In genomic region chr17:64128787-64129514, GRCh38 we compare ENCODE assay signal across 8 cellular contexts.
DNase-seq lines count a peak whose midpoint lies in the region; ATAC-seq lines count a peak whose summit lies in the region.

No MANE protein-coding gene starts in this region.

- ATAC-seq in stimulated activated effector memory CD8-positive, alpha-beta T cell treated with anti-CD3 and anti-CD28 coated beads, Interleukin-12 subunit alpha, Interleukin-12 subunit beta, amount 100 ng/mL, for 72 hours: no peak
- ATAC-seq in GM21360 (IDR thresholded peaks at IDR 0.05; ENCODE audit: unreplicated experiment): no peak

- H3K4me3 ChIP-seq in adipocyte (ENCODE audit: low read length): peak overlapping the region; percentile 93
- H3K4me3 ChIP-seq in iPS-18a (ENCODE audit: low read length): peak overlapping the region; percentile 71

- no peaks in the 10 kb centered on the region for H3K9me3 Mint-ChIP-seq in stimulated activated effector memory CD8-positive, alpha-beta T cell treated with anti-CD3 and anti-CD28 coated beads, Interleukin-12 subunit alpha, Interleukin-12 subunit beta, amount 100 ng/mL, for 72 hours

- H3K36me3 ChIP-seq in adipocyte (ENCODE audit: control insufficient read depth, insufficient read depth, low read length, severe bottlenecking): no peaks in the 10 kb centered on the region
- H3K36me3 ChIP-seq in iPS-18a (ENCODE audit: control insufficient read depth, low read depth, low read length): no peaks in the 10 kb centered on the region

- H3K9ac ChIP-seq in adipocyte (ENCODE audit: low read length) (peak overlapping the region; percentile 89), iPS-18a (ENCODE audit: low read length) (peak overlapping the region; percentile 30)

- H3K27me3 ChIP-seq in adipocyte (replicated peaks; ENCODE audit: control insufficient read depth, insufficient read depth, low read length): no peaks in the 10 kb centered on the region
- peaks cover 30% of the 10 kb centered on the region for H3K27me3 ChIP-seq in iPS-18a (ENCODE audit: control insufficient read depth, insufficient read depth, low read length)

- no peaks in the 10 kb centered on the region for H3K9me3 ChIP-seq in adipocyte (ENCODE audit: control insufficient read depth, low read length)
- no peaks in the 10 kb centered on the region for H3K9me3 ChIP-seq in iPS-18a (ENCODE audit: control insufficient read depth, low read depth, low read length)

- DNase-seq in EL (peak; percentile 59), HuH-7.5 (ENCODE audit: low spot score) (peak; percentile 16), adipocyte (ENCODE audit: low read depth) (peak; percentile 69), NCI-H774 (lab: John Stamatoyannopoulos, UW) (no peak)
- peak in 1 of 2 donors; percentile 67 for DNase-seq in stimulated activated effector memory CD8-positive, alpha-beta T cell treated with anti-CD3 and anti-CD28 coated beads, Interleukin-12 subunit alpha, Interleukin-12 subunit beta, amount 100 ng/mL, for 72 hours (ENCODE audit: low spot score in 2 of 2)
- DNase-seq in stimulated activated CD4-positive, alpha-beta T cell treated with anti-CD3 and anti-CD28 coated beads, Interleukin-4, amount 100 ng/mL, for 4 hours: no peak

- H3K36me3 Mint-ChIP-seq in stimulated activated effector memory CD8-positive, alpha-beta T cell treated with anti-CD3 and anti-CD28 coated beads, Interleukin-12 subunit alpha, Interleukin-12 subunit beta, amount 100 ng/mL, for 72 hours: peaks cover 66% of the 10 kb centered on the region

- peak overlapping the region; percentile 92 for H3K27ac Mint-ChIP-seq in stimulated activated effector memory CD8-positive, alpha-beta T cell treated with anti-CD3 and anti-CD28 coated beads, Interleukin-12 subunit alpha, Interleukin-12 subunit beta, amount 100 ng/mL, for 72 hours

- no peak overlapping the region for H3K27ac ChIP-seq in iPS-18a (ENCODE audit: low read length)

- H3K4me1 ChIP-seq in adipocyte (ENCODE audit: control insufficient read depth, insufficient read depth, low read length) (peaks cover 36% of the 10 kb centered on the region), iPS-18a (ENCODE audit: control insufficient read depth, low read depth, low read length) (peaks cover 7% of the 10 kb centered on the region)

- peaks cover 70% of the 10 kb centered on the region for H3K4me1 Mint-ChIP-seq in stimulated activated effector memory CD8-positive, alpha-beta T cell treated with anti-CD3 and anti-CD28 coated beads, Interleukin-12 subunit alpha, Interleukin-12 subunit beta, amount 100 ng/mL, for 72 hours

- peak overlapping the region; percentile 80 for H3K4me3 Mint-ChIP-seq in stimulated activated effector memory CD8-positive, alpha-beta T cell treated with anti-CD3 and anti-CD28 coated beads, Interleukin-12 subunit alpha, Interleukin-12 subunit beta, amount 100 ng/mL, for 72 hours

Comparison
In these comparisons a context has a peak if more than half of its experiments do, and no peak if none do; other contexts are left out.
1. DNase-seq: peak in EL (single experiment), HuH-7.5 (single experiment) and adipocyte (single experiment); none in NCI-H774 (single experiment) and stimulated activated CD4-positive, alpha-beta T cell treated with anti-CD3 and anti-CD28 coated beads, Interleukin-4, amount 100 ng/mL, for 4 hours (0 of 2).